Comparison of ENCODE assay signal across 23 cellular contexts in the genomic region with DNA sequence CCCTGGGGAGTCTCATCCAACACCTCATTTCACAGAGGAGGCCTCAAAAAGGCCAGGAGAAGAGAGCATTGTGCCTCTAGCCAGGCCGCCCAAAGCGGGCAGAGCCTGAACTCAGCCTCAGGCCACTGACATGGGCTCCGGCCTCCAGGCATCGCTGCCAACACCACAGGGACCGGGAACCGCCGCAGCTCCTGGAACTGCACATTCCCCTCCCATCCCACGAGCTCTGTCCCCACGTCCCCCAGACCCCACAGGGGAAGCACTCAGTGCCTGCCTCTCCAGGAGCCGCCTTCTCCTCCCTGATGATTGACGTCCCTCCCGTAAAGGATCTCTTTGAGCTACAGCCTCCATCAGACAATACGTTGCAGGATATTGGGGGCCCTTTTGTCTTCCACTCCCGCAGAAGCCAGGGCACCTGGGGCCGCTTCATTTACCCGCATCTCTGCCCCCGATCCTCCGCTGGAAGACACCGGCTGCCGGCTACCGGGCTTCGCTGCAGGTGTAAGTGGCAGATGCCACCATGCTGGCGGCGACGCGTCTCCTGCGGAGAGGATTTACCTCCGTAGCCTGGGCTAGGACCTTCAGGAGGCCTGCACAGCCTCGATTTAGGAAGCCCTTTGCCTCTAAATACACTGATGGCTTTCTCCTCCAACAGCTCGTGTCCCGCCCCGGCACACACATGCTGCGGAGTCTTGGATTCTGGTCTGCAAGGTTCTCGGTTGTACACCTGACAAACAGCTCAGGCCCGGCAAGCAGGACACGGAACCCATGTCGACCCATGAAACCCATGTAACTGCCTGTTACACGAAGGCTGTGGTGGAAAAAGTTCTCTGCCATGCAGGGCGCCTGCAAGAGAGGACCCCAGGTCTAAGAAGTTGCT.
DNase-seq lines count a peak whose midpoint lies in the region; ATAC-seq, FAIRE-seq and TF ChIP-seq lines count a peak whose summit lies in the region.
"Had no signal": no experiment of that assay in that cellular context is flagged by ENCODE, and none has a peak within 500 bp of the region (broad histone marks: within the 10 kb centered on the region; RNA-seq: fewer than 3 reads in every experiment).

No MANE protein-coding gene starts in this region.

- H3K27ac ChIP-seq in sigmoid colon (no peak overlapping the region), HepG2 (ENCODE audit: extremely low read length, insufficient read depth, low read length) (no peak overlapping the region), psoas muscle (no peak overlapping the region)
- H3K27ac ChIP-seq: 22Rv1; BLaER1 treated with 17β-estradiol and CSF1 and Interleukin-3, amounts not matched to agents 10 nM and 100 nM had no signal

- H3K36me3 ChIP-seq in sigmoid colon (no peaks in the 10 kb centered on the region), HepG2 (replicated peaks in 1 of 2; ENCODE audit: control insufficient read depth in 1 of 2, insufficient read depth in 2 of 2, low read length in 2 of 2) (no peaks in the 10 kb centered on the region), psoas muscle (ENCODE audit: insufficient read depth in 1 of 2, low read depth in 1 of 2) (no peaks in the 10 kb centered on the region), H7 (replicated peaks; ENCODE audit: control insufficient read depth, insufficient read depth, low read length) (no peaks in the 10 kb centered on the region)
- H3K36me3 ChIP-seq: BLaER1 treated with 17β-estradiol and CSF1 and Interleukin-3, amounts not matched to agents 10 nM and 100 nM had no signal

- H3K27me3 ChIP-seq in sigmoid colon (no peaks in the 10 kb centered on the region), HepG2 (ENCODE audit: control insufficient read depth in 1 of 2, insufficient read depth in 2 of 2, low read length in 2 of 2) (peaks cover 4 to 61% of the 10 kb centered on the region in 2 experiments), psoas muscle (ENCODE audit: insufficient read depth in 3 of 3, low read length in 2 of 3) (peaks cover 0 to 1% (median 0%) of the 10 kb centered on the region in 3 donors), H7 (ENCODE audit: control insufficient read depth, insufficient read depth, low read length) (no peaks in the 10 kb centered on the region)
- H3K27me3 ChIP-seq: BE2C; BLaER1 treated with 17β-estradiol and CSF1 and Interleukin-3, amounts not matched to agents 10 nM and 100 nM had no signal

- H3K4me3 ChIP-seq in sigmoid colon (no peak overlapping the region), HepG2 (replicated peaks in 1 of 3; ENCODE audit: insufficient read depth in 1 of 3, low read depth in 2 of 3, low read length in 3 of 3) (no peak overlapping the region), psoas muscle (no peak overlapping the region), H7 (ENCODE audit: insufficient read depth, low read depth, low read length) (no peak overlapping the region)
- H3K4me3 ChIP-seq: BLaER1 treated with 17β-estradiol and CSF1 and Interleukin-3, amounts not matched to agents 10 nM and 100 nM; GM12878 had no signal

- TF ChIP-seq RAD21 in HepG2 (CRISPR knock-in tag; IDR thresholded peaks at IDR 0.05): no peak

- no peaks in the 10 kb centered on the region for H3K79me2 ChIP-seq in HepG2 (ENCODE audit: insufficient read depth, low read length)

- 91 to 92% methylated on average over 39 of the region's 39 CpGs for WGBS in sigmoid colon, 2 donors
- 52% methylated on average over 9 of the region's 39 CpGs for WGBS in HepG2 (ENCODE audit: low lambda C conversion rate)
- 85 to 89% (median 87%) methylated on average over 37 to 39 of the region's 39 CpGs for WGBS in psoas muscle, 3 donors

- in situ Hi-C loops in HepG2 (cut with HindIII; ENCODE audit: extremely low pct_ligation_motif_present, low pct_unique_long_range_greater_than_20kb): no loop called here

- H3K4me2 ChIP-seq in HepG2 (ENCODE audit: low read depth, low read length): no peak overlapping the region
- H3K4me2 ChIP-seq: BLaER1 treated with 17β-estradiol and CSF1 and Interleukin-3, amounts not matched to agents 10 nM and 100 nM had no signal

- CTCF ChIA-PET in HepG2 (lab: Yijun Ruan, JAX; ENCODE audit: low intra/inter-chr PET ratio, low total read pairs): no interaction called here

- TF ChIP-seq POLR2A in sigmoid colon (IDR thresholded peaks at IDR 0.05) (no peak), HepG2 (IDR thresholded peaks at IDR 0.05; ENCODE audit: insufficient read depth in 1 of 2, low read depth in 2 of 2, low read length in 2 of 2) (no peak)

- POLR2A ChIA-PET in HepG2 (lab: Yijun Ruan, JAX): no interaction called here

- no TSS peak for BruUV-seq in HepG2 (replicated peaks; lab: Mats Ljungman, UMichigan)

- FAIRE-seq in HepG2 (lab: Jason Lieb, UNC): no peak
- FAIRE-seq: A204.1, D721Med, GM12878 had no signal

- H3K4me1 ChIP-seq in sigmoid colon: no peaks in the 10 kb centered on the region
- H3K4me1 ChIP-seq in HepG2 (ENCODE audit: insufficient read depth, low read length): no peaks in the 10 kb centered on the region
- H3K4me1 ChIP-seq in psoas muscle: no peaks in the 10 kb centered on the region

- intact Hi-C loops in sigmoid colon (cut with DNase I): no loop called here
- intact Hi-C loops in HepG2 (cut with micrococcal nuclease; ENCODE audit: unreplicated experiment): no loop called here
- intact Hi-C loops in psoas muscle (cut with DNase I): no loop called here

- ATAC-seq in HepG2 (no peak), psoas muscle (no peak)
- ATAC-seq: GM12878, HCT116 had no signal

- no peak overlapping the region for H3K9ac ChIP-seq in HepG2 (ENCODE audit: insufficient read depth, low read depth, low read length)
- H3K9ac ChIP-seq: BLaER1 treated with 17β-estradiol and CSF1 and Interleukin-3, amounts not matched to agents 10 nM and 100 nM had no signal

- no peak for TF ChIP-seq CTCF in sigmoid colon (IDR thresholded peaks at IDR 0.05)
- no peak for TF ChIP-seq CTCF in HepG2 (CRISPR knock-in tag; IDR thresholded peaks at IDR 0.05)
- no peak for TF ChIP-seq CTCF in psoas muscle (IDR thresholded peaks at IDR 0.05)

- H4K20me1 ChIP-seq in HepG2 (ENCODE audit: insufficient read depth, low read length): no peaks in the 10 kb centered on the region

- H2AFZ ChIP-seq in HepG2 (ENCODE audit: low read length): no peak overlapping the region

- no peak for TF ChIP-seq EP300 in sigmoid colon (IDR thresholded peaks at IDR 0.05)
- TF ChIP-seq EP300 in HepG2 (IDR thresholded peaks at IDR 0.05; ENCODE audit: low read depth in 2 of 2, low read length in 2 of 2): no peak
- no peak for TF ChIP-seq EP300 in HepG2 (CRISPR knock-in tag; IDR thresholded peaks at IDR 0.05; ENCODE audit: borderline replicate concordance)

- DNase-seq in activated CD8-positive, alpha-beta memory T cell treated with anti-CD3 and anti-CD28 coated beads for 24 hours: peak; percentile 28
- DNase-seq in activated CD8-positive, alpha-beta memory T cell treated with anti-CD3 and anti-CD28 coated beads, Interleukin-2, amount 50 U/mL, for 4 hours: no peak
- DNase-seq in islet precursor cell (peak; percentile 51), sigmoid colon (peak; percentile 53), HepG2 (ENCODE audit: low spot score) (no peak), psoas muscle (no peak), H7 (no peak)
- DNase-seq: AML-193; BE2C; CD4-positive, alpha-beta T cell; CD8-positive, alpha-beta memory T cell; DMS 273 treated with DMSO at 0.1 percent for 48 hours; DMS79; EL; GDM1; GOT3; H9 had no signal

- H3K9me3 ChIP-seq in sigmoid colon: no peaks in the 10 kb centered on the region
- no peaks in the 10 kb centered on the region for H3K9me3 ChIP-seq in HepG2 (ENCODE audit: low read length)
- no peaks in the 10 kb centered on the region for H3K9me3 ChIP-seq in psoas muscle
- H3K9me3 ChIP-seq: BE2C; BLaER1 treated with 17β-estradiol and CSF1 and Interleukin-3, amounts not matched to agents 10 nM and 100 nM had no signal

TF ChIP-seq in HepG2, 621 proteins besides CTCF, POLR2A, EP300 and RAD21 (continues in another document):
- TF ChIP-seq HNRNPL (IDR thresholded peaks at IDR 0.05; ENCODE audit: low read depth, low read length) (no peak), ZBTB42 (CRISPR knock-in tag; IDR thresholded peaks at IDR 0.05) (no peak), ATAD3A (CRISPR knock-in tag; IDR thresholded peaks at IDR 0.05) (no peak), STAG1 (CRISPR knock-in tag; IDR thresholded peaks at IDR 0.05) (no peak), BCL6 (CRISPR knock-in tag; IDR thresholded peaks at IDR 0.05) (no peak), ZNF749 (CRISPR knock-in tag; IDR thresholded peaks at IDR 0.05; ENCODE audit: borderline replicate concordance) (no peak), ZEB1 (IDR thresholded peaks at IDR 0.05; ENCODE audit: insufficient replicate concordance, low read depth) (no peak), IKZF1 (IDR thresholded peaks at IDR 0.05) (no peak), ZSCAN12 (CRISPR knock-in tag; IDR thresholded peaks at IDR 0.05) (no peak), ELF3 (CRISPR knock-in tag; IDR thresholded peaks at IDR 0.05) (no peak), ASH2L (IDR thresholded peaks at IDR 0.05; ENCODE audit: insufficient read length, low read depth, low read length) (no peak), ZNF343 (CRISPR knock-in tag; IDR thresholded peaks at IDR 0.05) (no peak), PAWR (CRISPR knock-in tag; IDR thresholded peaks at IDR 0.05; ENCODE audit: borderline replicate concordance) (no peak)
- TF ChIP-seq, protein P1, sequence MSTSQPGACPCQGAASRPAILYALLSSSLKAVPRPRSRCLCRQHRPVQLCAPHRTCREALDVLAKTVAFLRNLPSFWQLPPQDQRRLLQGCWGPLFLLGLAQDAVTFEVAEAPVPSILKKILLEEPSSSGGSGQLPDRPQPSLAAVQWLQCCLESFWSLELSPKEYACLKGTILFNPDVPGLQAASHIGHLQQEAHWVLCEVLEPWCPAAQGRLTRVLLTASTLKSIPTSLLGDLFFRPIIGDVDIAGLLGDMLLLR (CRISPR knock-in tag; IDR thresholded peaks at IDR 0.05): no peak
- TF ChIP-seq, protein P2, sequence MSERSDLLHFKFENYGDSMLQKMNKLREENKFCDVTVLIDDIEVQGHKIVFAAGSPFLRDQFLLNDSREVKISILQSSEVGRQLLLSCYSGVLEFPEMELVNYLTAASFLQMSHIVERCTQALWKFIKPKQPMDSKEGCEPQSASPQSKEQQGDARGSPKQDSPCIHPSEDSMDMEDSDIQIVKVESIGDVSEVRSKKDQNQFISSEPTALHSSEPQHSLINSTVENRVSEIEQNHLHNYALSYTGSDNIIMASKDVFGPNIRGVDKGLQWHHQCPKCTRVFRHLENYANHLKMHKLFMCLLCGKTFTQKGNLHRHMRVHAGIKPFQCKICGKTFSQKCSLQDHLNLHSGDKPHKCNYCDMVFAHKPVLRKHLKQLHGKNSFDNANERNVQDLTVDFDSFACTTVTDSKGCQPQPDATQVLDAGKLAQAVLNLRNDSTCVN (CRISPR knock-in tag; IDR thresholded peaks at IDR 0.05; ENCODE audit: borderline replicate concordance): no peak

Comparison
In these comparisons a context has a peak if more than half of its experiments do, and no peak if none do; other contexts are left out.
1. DNase-seq: peak in activated CD8-positive, alpha-beta memory T cell treated with anti-CD3 and anti-CD28 coated beads for 24 hours (single experiment), islet precursor cell (single experiment) and sigmoid colon (single experiment); none in activated CD8-positive, alpha-beta memory T cell treated with anti-CD3 and anti-CD28 coated beads, Interleukin-2, amount 50 U/mL, for 4 hours (single experiment), HepG2 (single experiment), psoas muscle (0 of 2) and H7 (single experiment).